In the genomic region with DNA sequence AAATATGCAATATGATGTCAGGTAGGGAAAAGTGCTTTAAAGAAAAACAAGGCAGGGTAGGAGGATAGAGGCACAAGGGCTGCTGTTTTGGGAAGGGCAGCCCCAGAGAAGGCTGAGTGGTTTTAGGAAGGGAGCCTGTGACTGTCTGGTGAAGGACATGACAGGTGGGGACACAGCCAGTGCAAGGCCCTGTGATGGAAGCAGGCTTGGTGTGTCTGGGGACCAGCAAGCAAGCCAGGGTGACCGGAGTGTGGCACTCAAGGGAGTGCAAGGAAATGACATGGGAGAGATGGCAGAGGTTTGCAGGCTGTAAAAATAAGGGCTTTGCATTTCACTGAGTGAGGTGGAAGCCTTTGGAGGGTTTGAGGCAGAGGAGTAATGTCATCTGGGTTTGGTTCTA, we compare ENCODE assay signal across 21 cellular contexts.
"Had no signal": no experiment of that assay in that cellular context is flagged by ENCODE, and none has a peak within 500 bp of the region (broad histone marks: within the 10 kb centered on the region; RNA-seq: fewer than 3 reads in every experiment).

No MANE protein-coding gene starts in this region.

- H3K36me3 Mint-ChIP-seq: natural killer cell had no signal

- H3K27me3 ChIP-seq: colonic mucosa, foreskin keratinocyte, suprapubic skin, tibial artery, upper lobe of left lung, uterus had no signal

- DNase-seq: colonic mucosa; dermis blood vessel endothelial cell; endodermal cell; erythroblast; foreskin keratinocyte; hippocampal formation; left colon; mammary epithelial cell; mucosa of descending colon; natural killer cell; small intestine; stimulated activated CD4-positive, alpha-beta T cell treated with anti-CD3 and anti-CD28 coated beads, Interleukin-12 subunit alpha, Interleukin-12 subunit beta, amount 100 ng/mL, for 4 hours; stimulated activated naive CD4-positive, alpha-beta T cell; tibial artery; upper lobe of left lung; uterus had no signal

- H3K4me3 ChIP-seq: colonic mucosa, mucosa of descending colon, prostate gland, suprapubic skin, tibial artery, upper lobe of left lung, uterus had no signal

- H3K9me3 ChIP-seq: colonic mucosa, mucosa of descending colon, prostate gland, suprapubic skin, tibial artery, upper lobe of left lung, uterus had no signal

- H3K4me3 Mint-ChIP-seq: endodermal cell, natural killer cell had no signal

- FAIRE-seq: endothelial cell of umbilical vein had no signal

- H3K36me3 ChIP-seq: colonic mucosa, prostate gland, suprapubic skin, tibial artery, upper lobe of left lung, uterus had no signal

- H3K9me3 Mint-ChIP-seq: endodermal cell, natural killer cell had no signal

- H3K4me1 Mint-ChIP-seq: natural killer cell had no signal

- H3K4me1 ChIP-seq: colonic mucosa, prostate gland, suprapubic skin, upper lobe of left lung, uterus had no signal

- H3K27ac Mint-ChIP-seq: endodermal cell, natural killer cell had no signal

- H3K27ac ChIP-seq: colonic mucosa, foreskin keratinocyte, parathyroid adenoma, prostate gland, suprapubic skin, tibial artery, upper lobe of left lung, uterus had no signal

- ATAC-seq: foreskin keratinocyte, left colon, mucosa of descending colon, natural killer cell, sciatic nerve had no signal
